Comparison of ENCODE assay signal across 1 cellular context in the genomic region with DNA sequence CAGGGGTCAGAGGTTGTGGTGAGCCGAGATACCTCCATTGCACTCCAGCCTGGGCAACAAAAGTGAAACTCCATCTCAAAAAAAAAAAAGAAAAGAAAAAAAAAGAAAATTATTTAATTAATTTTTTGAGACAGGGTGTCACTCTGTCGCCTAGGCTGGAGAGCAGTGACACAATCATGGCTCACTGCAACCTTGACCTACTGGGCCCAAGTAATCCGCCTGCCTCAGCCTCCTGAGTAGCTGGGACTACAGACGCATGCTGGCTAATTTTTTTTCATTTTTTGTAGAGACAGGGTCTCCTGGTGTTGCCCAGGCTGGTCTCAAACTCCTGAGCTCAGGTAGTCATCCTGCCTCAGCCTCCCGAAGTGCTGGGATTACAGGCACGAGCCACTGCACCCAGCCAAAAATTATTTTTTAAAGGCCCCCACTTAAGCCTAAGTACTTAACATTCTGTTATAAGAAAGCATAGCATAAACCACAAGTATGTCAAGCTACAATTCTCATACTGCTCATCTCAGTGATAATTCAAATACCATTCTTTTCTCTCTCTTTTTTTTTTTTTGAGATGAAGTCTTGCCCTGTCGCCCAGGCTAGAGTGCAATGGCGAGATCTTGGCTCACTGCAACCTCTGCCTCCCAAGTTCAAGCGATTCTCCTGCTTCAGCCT.
TF ChIP-seq lines count a peak whose summit lies in the region.

No MANE protein-coding gene starts in this region.

TF ChIP-seq in IMR-90, 13 proteins besides CTCF, POLR2A, EP300 and RAD21:
- no peak for TF ChIP-seq MAFK (IDR thresholded peaks at IDR 0.05; ENCODE audit: low read depth, low read length)
- no peak for TF ChIP-seq BHLHE40 (IDR thresholded peaks at IDR 0.05; ENCODE audit: low read depth, low read length)
- TF ChIP-seq MXI1 (IDR thresholded peaks at IDR 0.05; ENCODE audit: borderline replicate concordance, low read depth, low read length) = no peak
